26 cellular contexts compared by ENCODE assay signal in the genomic region with DNA sequence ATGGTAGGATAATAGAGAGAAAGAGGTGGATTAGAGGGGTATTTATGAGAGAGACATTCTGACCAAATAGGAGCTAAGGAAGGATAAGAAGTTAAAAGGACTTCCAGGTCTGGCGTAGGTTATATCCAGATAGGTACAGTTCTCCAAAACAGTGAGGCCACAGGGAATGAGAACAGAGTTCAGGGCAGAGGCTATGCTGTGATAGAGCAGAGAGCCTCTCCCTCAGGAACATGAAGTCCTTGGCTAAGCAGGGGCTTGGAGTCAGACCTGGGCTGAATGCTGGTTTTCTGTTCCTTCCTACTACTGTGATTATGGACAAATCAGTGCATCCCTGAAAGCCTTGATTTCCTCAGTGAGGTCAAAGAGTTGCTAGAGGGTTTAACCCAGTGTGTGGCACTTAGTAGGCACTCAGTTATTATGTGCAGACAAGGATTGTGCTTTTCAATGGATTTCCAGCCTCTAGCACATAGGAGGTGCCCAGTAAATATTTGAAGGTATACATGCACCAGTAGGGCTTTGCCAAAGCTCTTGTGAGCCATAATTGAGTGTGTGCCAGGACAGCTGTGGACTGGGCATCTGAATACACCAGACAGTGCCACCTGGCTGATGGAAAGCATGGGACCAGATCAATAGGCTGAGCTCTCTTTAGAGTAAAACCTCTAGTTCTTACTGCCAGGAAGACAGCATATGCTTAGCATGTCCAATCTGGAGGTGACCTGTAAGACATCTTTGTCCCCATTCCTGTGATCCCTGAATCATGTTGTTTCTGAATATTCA.
DNase-seq lines count a peak whose midpoint lies in the region; ATAC-seq and TF ChIP-seq lines count a peak whose summit lies in the region.
"Had no signal": no experiment of that assay in that cellular context is flagged by ENCODE, and none has a peak within 500 bp of the region (broad histone marks: within the 10 kb centered on the region; RNA-seq: fewer than 3 reads in every experiment).

No MANE protein-coding gene starts in this region.

- POLR2A ChIA-PET in MCF 10A (lab: Yijun Ruan, JAX), result no interaction called here

- H3K36me3 ChIP-seq in breast epithelium (no peaks in the 10 kb centered on the region), heart left ventricle (peaks cover 0 to 37% (median 30%) of the 10 kb centered on the region in 9 donors)
- H3K36me3 ChIP-seq: ovary had no signal

- H3K4me3 ChIP-seq in breast epithelium (no peak overlapping the region), heart left ventricle (no peak overlapping the region)
- H3K4me3 ChIP-seq: GM12878, ovary, SJSA1 had no signal

- no peak overlapping the region for H3K4me3 Mint-ChIP-seq in MCF 10A (ENCODE audit: unreplicated experiment)
- H3K4me3 Mint-ChIP-seq: activated CD8-positive, alpha-beta T cell treated with anti-CD3 and anti-CD28 coated beads for 36 hours; activated T-cell treated with anti-CD3 and anti-CD28 coated beads, Interleukin-2, amount 50 U/mL, for 24 hours; effector memory CD8-positive, alpha-beta T cell; naive thymus-derived CD4-positive, alpha-beta T cell; T-helper 17 cell had no signal

- CTCF ChIA-PET in MCF 10A (lab: Yijun Ruan, JAX), result interaction anchor here (0.6 to 0.7 kb wide), 3 partner anchors 131 to 161 kb away, joined by 3 to 4 read pairs (median 3); no protein-coding TSS in a partner anchor

- ATAC-seq in heart left ventricle (peak; percentile 28 to 44 (median 39)), GM18520 (IDR thresholded peaks at IDR 0.05; ENCODE audit: unreplicated experiment) (no peak)
- ATAC-seq: activated CD8-positive, alpha-beta T cell treated with anti-CD3 and anti-CD28 coated beads for 36 hours; effector memory CD8-positive, alpha-beta T cell; GM12878; naive thymus-derived CD4-positive, alpha-beta T cell; T-helper 17 cell had no signal

- TF ChIP-seq POLR2A in breast epithelium (IDR thresholded peaks at IDR 0.05) (no peak), heart left ventricle (IDR thresholded peaks at IDR 0.05) (no peak)

- no peak overlapping the region for H3K27ac Mint-ChIP-seq in MCF 10A (ENCODE audit: low read depth, unreplicated experiment)
- H3K27ac Mint-ChIP-seq: activated CD8-positive, alpha-beta T cell treated with anti-CD3 and anti-CD28 coated beads for 36 hours; activated T-cell treated with anti-CD3 and anti-CD28 coated beads, Interleukin-2, amount 50 U/mL, for 24 hours; effector memory CD8-positive, alpha-beta T cell; naive thymus-derived CD4-positive, alpha-beta T cell; T-helper 17 cell had no signal

- TF ChIP-seq CTCF in MCF 10A (IDR thresholded peaks at IDR 0.05; ENCODE audit: unreplicated experiment) (no peak), breast epithelium (IDR thresholded peaks at IDR 0.05) (no peak), heart left ventricle (IDR thresholded peaks at IDR 0.05) (peak in 2 of 12 donors; percentile 16 to 24)

- H3K27me3 ChIP-seq in breast epithelium (no peaks in the 10 kb centered on the region), heart left ventricle (no peaks in the 10 kb centered on the region)
- H3K27me3 ChIP-seq: ovary, SJSA1 had no signal

- BruUV-seq in MCF 10A (replicated peaks; lab: Mats Ljungman, UMichigan), result no TSS peak

- H3K4me1 Mint-ChIP-seq in MCF 10A (ENCODE audit: insufficient read depth, unreplicated experiment), result no peaks in the 10 kb centered on the region
- H3K4me1 Mint-ChIP-seq: naive thymus-derived CD4-positive, alpha-beta T cell had no signal

- intact Hi-C loops in MCF 10A (cut with micrococcal nuclease), result no loop called here
- intact Hi-C loops in breast epithelium (cut with DNase I; ENCODE audit: low total_unique reads), result no loop called here
- intact Hi-C loops in heart left ventricle (cut with DNase I), result loop anchor here in 3 of 10 donors (2.0 to 10.0 kb wide), 3 partner anchors 96 to 334 kb away; partner anchors contain the start of gene GPBP1L1 (in 1 of the 3)
- intact Hi-C loops in posterior cingulate gyrus (cut with DNase I), result no loop called here

- no peaks in the 10 kb centered on the region for H3K4me1 ChIP-seq in breast epithelium
- peaks cover 0 to 46% (median 14%) of the 10 kb centered on the region in 12 donors for H3K4me1 ChIP-seq in heart left ventricle
- H3K4me1 ChIP-seq: SJSA1 had no signal

- 63 to 91% (median 84%) methylated on average over 1 of the region's 1 CpG for WGBS in heart left ventricle, 4 donors

- H3K9me3 ChIP-seq in breast epithelium (no peaks in the 10 kb centered on the region), heart left ventricle (no peaks in the 10 kb centered on the region)
- H3K9me3 ChIP-seq: ovary, SJSA1 had no signal

- H3K36me3 Mint-ChIP-seq in MCF 10A (ENCODE audit: insufficient read depth, unreplicated experiment), result no peaks in the 10 kb centered on the region

- H3K27me3 Mint-ChIP-seq in MCF 10A (ENCODE audit: insufficient read depth, unreplicated experiment), result no peaks in the 10 kb centered on the region
- H3K27me3 Mint-ChIP-seq: activated CD8-positive, alpha-beta T cell treated with anti-CD3 and anti-CD28 coated beads for 36 hours; activated T-cell treated with anti-CD3 and anti-CD28 coated beads, Interleukin-2, amount 50 U/mL, for 24 hours; effector memory CD8-positive, alpha-beta T cell; naive thymus-derived CD4-positive, alpha-beta T cell; T-helper 17 cell had no signal

- H3K9me3 Mint-ChIP-seq in MCF 10A (ENCODE audit: unreplicated experiment), result no peaks in the 10 kb centered on the region
- H3K9me3 Mint-ChIP-seq: activated CD8-positive, alpha-beta T cell treated with anti-CD3 and anti-CD28 coated beads for 36 hours; activated T-cell treated with anti-CD3 and anti-CD28 coated beads, Interleukin-2, amount 50 U/mL, for 24 hours; effector memory CD8-positive, alpha-beta T cell; naive thymus-derived CD4-positive, alpha-beta T cell had no signal

- DNase-seq in MCF 10A (ENCODE audit: unreplicated experiment) (peak; percentile 22), breast epithelium (ENCODE audit: low spot score in 2 of 2) (no peak), NCI-H2196 treated with DMSO at 0.1 percent for 48 hours (lab: John Stamatoyannopoulos, UW; ENCODE audit: unreplicated experiment) (peak; percentile 15), heart left ventricle (no peak), posterior cingulate gyrus (no peak), epidermal melanocyte (ENCODE audit: insufficient read length, low spot score) (no peak)
- DNase-seq in stimulated activated CD4-positive, alpha-beta T cell treated with anti-CD3 and anti-CD28 coated beads, Interleukin-1b, Interleukin-23, amount 100 ng/mL, for 48 hours, result no peak
- DNase-seq: activated CD4-positive, CD25-positive, alpha-beta regulatory T cell; activated CD8-positive, alpha-beta T cell treated with anti-CD3 and anti-CD28 coated beads for 36 hours; activated naive CD4-positive, alpha-beta T cell treated with anti-CD3 and anti-CD28 coated beads, Interleukin-2, amount 50 U/mL, for 16 hours; activated T-cell treated with anti-CD3 and anti-CD28 coated beads, Interleukin-2, amount 50 U/mL, for 24 hours; aorta; C1 segment of cervical spinal cord; cerebellar nuclear complex; effector memory CD8-positive, alpha-beta T cell; H7; Karpas-422; mammary epithelial cell; naive thymus-derived CD4-positive, alpha-beta T cell; NCI-H526 treated with DMSO at 0.1 percent for 48 hours; ovary; stimulated activated CD4-positive, alpha-beta T cell treated with anti-CD3 and anti-CD28 coated beads, Interleukin-2, amount 100 ng/mL, for 48 hours; T-helper 17 cell had no signal

- no peak overlapping the region for H3K27ac ChIP-seq in breast epithelium
- H3K27ac ChIP-seq in heart left ventricle, result peak overlapping the region in 4 of 12 donors; percentile 9 to 53 (median 36)
- H3K27ac ChIP-seq: ovary, SJSA1 had no signal

Comparison
In these comparisons a context has a peak if more than half of its experiments do, and no peak if none do; other contexts are left out.
1. DNase-seq: peak in MCF 10A (single experiment) and NCI-H2196 treated with DMSO at 0.1 percent for 48 hours (single experiment); none in breast epithelium (0 of 2), heart left ventricle (0 of 5), posterior cingulate gyrus (0 of 10), epidermal melanocyte (single experiment) and stimulated activated CD4-positive, alpha-beta T cell treated with anti-CD3 and anti-CD28 coated beads, Interleukin-1b, Interleukin-23, amount 100 ng/mL, for 48 hours (single experiment).